Comparison of ENCODE assay signal across 31 cellular contexts in the genomic region with DNA sequence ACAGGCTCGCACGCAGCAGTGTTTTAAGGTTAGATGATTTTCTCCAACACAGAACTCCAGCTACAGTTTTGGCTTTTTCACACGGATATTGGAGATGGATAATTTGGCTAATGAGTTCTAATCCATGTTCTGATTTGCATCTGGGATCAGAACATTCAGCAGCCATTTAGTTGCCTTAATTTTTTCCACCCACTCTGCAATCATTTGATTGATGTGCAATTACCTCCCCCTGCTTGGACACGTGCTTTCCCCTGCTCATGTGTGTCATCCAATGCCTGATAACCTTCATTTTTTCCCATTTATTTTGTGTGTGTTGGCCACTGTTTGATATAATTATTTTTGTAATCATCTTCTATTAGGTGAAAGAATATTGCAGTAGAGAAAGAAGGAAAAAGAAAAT.
"Had no signal": no experiment of that assay in that cellular context is flagged by ENCODE, and none has a peak within 500 bp of the region (broad histone marks: within the 10 kb centered on the region; RNA-seq: fewer than 3 reads in every experiment).

No MANE protein-coding gene starts in this region.

- H3K27ac ChIP-seq: adrenal gland, ascending aorta, body of pancreas, brain microvascular endothelial cell, breast epithelium, cardiac muscle cell had no signal

- ATAC-seq: activated naive CD4-positive, alpha-beta T cell treated with anti-CD3 and anti-CD28 coated beads, Interleukin-2, amount 50 U/mL, for 72 hours; activated naive CD8-positive, alpha-beta T cell treated with anti-CD3 and anti-CD28 coated beads, Interleukin-2, amount 50 U/mL, for 24 hours; activated T-cell treated with anti-CD3 and anti-CD28 coated beads, Interleukin-2, amount 50 U/mL, for 4 hours; activated T-cell treated with anti-CD3 and anti-CD28 coated beads, Interleukin-2, amount 50 U/mL, for 72 hours; activated T-helper 17 cell treated with anti-CD3 and anti-CD28 coated beads, Interleukin-2, amount 50 U/mL, for 72 hours; body of pancreas had no signal

- DNase-seq: activated effector memory CD4-positive, alpha-beta T cell treated with anti-CD3 and anti-CD28 coated beads, Interleukin-2, amount 50 U/mL, for 16 hours; activated effector memory CD4-positive, alpha-beta T cell treated with Interleukin-2 at 50 U/mL for 16 hours; activated gamma-delta T cell; activated gamma-delta T cell treated with Interleukin-2 at 50 U/mL for 16 hours; activated naive CD4-positive, alpha-beta T cell; activated naive CD4-positive, alpha-beta T cell treated with anti-CD3 and anti-CD28 coated beads for 36 hours; activated naive CD4-positive, alpha-beta T cell treated with anti-CD3 and anti-CD28 coated beads, Interleukin-2, amount 10 ng/mL, durations not matched to agents 7 days and 5 days; activated naive CD4-positive, alpha-beta T cell treated with anti-CD3 and anti-CD28 coated beads, Interleukin-2, amount 50 U/mL, for 16 hours; activated naive CD4-positive, alpha-beta T cell treated with Interleukin-2 at 50 U/mL for 16 hours; activated naive CD8-positive, alpha-beta T cell treated with anti-CD3 and anti-CD28 coated beads for 36 hours; activated naive CD8-positive, alpha-beta T cell treated with anti-CD3 and anti-CD28 coated beads, Interleukin-2, amount 10 ng/mL, durations not matched to agents 7 days and 5 days; activated naive CD8-positive, alpha-beta T cell treated with anti-CD3 and anti-CD28 coated beads, Interleukin-2, amount 50 U/mL, for 24 hours; activated T-cell treated with anti-CD3 and anti-CD28 coated beads, Interleukin-2, amount 50 U/mL, for 1 hour; activated T-cell treated with anti-CD3 and anti-CD28 coated beads, Interleukin-2, amount 50 U/mL, for 24 hours; activated T-cell treated with anti-CD3 and anti-CD28 coated beads, Interleukin-2, amount 50 U/mL, for 4 hours; activated T-cell treated with anti-CD3 and anti-CD28 coated beads, Interleukin-2, amount 50 U/mL, for 48 hours; activated T-cell treated with anti-CD3 and anti-CD28 coated beads, Interleukin-2, amount 50 U/mL, for 72 hours; adrenal gland; amniotic stem cell; amygdala; anterior cingulate cortex; aorta; body of pancreas; brain microvascular endothelial cell; central memory CD4-positive, alpha-beta T cell; cerebellar nuclear complex had no signal
